Comparison of ENCODE assay signal across 1 cellular context in genomic region chr11:72719551-72719950, GRCh38.
TF ChIP-seq lines count a peak whose summit lies in the region.

No MANE protein-coding gene starts in this region.

TF ChIP-seq in GM23338, 12 proteins besides CTCF, POLR2A, EP300 and RAD21 (continued from another document):
- TF ChIP-seq REST (IDR thresholded peaks at IDR 0.05; ENCODE audit: unreplicated experiment) (no peak), NANOG (IDR thresholded peaks at IDR 0.05; ENCODE audit: borderline replicate concordance) (no peak), ZNF462 (CRISPR knock-in tag; IDR thresholded peaks at IDR 0.05) (no peak), JUNB (IDR thresholded peaks at IDR 0.05; ENCODE audit: unreplicated experiment) (no peak), EZH2 (IDR thresholded peaks at IDR 0.05; ENCODE audit: low read depth, unreplicated experiment) (no peak), POLR2AphosphoS5 (IDR thresholded peaks at IDR 0.05; ENCODE audit: low read depth) (no peak), CREB1 (CRISPR knock-in tag; IDR thresholded peaks at IDR 0.05; ENCODE audit: low read depth) (no peak), STAT1 (IDR thresholded peaks at IDR 0.05; ENCODE audit: unreplicated experiment) (no peak)
